ENCODE assay signal across 1 cellular context in the genomic region with DNA sequence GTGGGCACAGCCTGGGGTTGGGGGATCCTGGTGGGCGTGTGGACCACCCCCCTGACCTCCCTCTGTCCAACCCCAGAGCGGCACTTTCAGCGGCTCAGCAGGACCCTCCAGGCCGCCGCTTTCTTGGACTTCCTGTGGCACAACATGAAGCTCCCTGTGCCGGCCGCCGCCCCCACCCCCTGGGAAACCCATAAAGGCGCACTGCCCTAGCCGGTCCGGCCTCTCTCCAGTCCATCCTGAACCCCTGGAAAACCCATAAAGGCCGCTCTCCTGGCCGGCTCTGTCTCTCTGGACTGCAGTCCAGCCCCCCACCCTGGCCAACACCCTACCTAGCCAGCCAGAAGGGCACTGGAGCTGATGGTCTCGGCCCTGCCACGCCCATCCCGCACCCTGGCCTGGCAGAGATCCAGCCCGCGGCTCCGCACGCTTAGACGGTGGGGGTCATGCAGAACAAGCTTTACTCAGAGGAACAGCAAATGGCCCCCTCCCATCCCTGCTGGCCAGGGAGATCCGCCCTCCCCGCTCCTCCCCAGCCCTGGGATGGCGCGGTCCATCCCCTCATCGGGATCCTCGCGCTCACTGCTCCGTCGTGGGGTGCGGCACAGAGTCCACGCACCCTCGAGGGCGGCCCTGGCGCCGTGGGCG.
TF ChIP-seq lines count a peak whose summit lies in the region.

No MANE protein-coding gene starts in this region.

TF ChIP-seq in K562, 482 proteins besides CTCF, POLR2A, EP300 and RAD21:
- peak; percentile 33; the same call in 1 of the 2 replicates for TF ChIP-seq NFIC (IDR thresholded peaks at IDR 0.05)
- no peak for TF ChIP-seq VEZF1 (CRISPR knock-in tag; IDR thresholded peaks at IDR 0.05)
- no peak for TF ChIP-seq PHTF2 (CRISPR knock-in tag; IDR thresholded peaks at IDR 0.05)
- peak; percentile 13; the same call in 1 of the 2 replicates for TF ChIP-seq RBFOX2 (IDR thresholded peaks at IDR 0.05; ENCODE audit: low read depth, low read length)
- peak; percentile 9; the same call in 1 of the 2 replicates for TF ChIP-seq ZBTB33 (CRISPR knock-in tag; IDR thresholded peaks at IDR 0.05)
